ENCODE assay signal across 1 cellular context in genomic region chr6:106787327-106788196, GRCh38.
TF ChIP-seq lines count a peak whose summit lies in the region.

No MANE protein-coding gene starts in this region.

TF ChIP-seq in HepG2, 621 proteins besides CTCF, POLR2A, EP300 and RAD21 (continued from another document):
- TF ChIP-seq, protein P1, sequence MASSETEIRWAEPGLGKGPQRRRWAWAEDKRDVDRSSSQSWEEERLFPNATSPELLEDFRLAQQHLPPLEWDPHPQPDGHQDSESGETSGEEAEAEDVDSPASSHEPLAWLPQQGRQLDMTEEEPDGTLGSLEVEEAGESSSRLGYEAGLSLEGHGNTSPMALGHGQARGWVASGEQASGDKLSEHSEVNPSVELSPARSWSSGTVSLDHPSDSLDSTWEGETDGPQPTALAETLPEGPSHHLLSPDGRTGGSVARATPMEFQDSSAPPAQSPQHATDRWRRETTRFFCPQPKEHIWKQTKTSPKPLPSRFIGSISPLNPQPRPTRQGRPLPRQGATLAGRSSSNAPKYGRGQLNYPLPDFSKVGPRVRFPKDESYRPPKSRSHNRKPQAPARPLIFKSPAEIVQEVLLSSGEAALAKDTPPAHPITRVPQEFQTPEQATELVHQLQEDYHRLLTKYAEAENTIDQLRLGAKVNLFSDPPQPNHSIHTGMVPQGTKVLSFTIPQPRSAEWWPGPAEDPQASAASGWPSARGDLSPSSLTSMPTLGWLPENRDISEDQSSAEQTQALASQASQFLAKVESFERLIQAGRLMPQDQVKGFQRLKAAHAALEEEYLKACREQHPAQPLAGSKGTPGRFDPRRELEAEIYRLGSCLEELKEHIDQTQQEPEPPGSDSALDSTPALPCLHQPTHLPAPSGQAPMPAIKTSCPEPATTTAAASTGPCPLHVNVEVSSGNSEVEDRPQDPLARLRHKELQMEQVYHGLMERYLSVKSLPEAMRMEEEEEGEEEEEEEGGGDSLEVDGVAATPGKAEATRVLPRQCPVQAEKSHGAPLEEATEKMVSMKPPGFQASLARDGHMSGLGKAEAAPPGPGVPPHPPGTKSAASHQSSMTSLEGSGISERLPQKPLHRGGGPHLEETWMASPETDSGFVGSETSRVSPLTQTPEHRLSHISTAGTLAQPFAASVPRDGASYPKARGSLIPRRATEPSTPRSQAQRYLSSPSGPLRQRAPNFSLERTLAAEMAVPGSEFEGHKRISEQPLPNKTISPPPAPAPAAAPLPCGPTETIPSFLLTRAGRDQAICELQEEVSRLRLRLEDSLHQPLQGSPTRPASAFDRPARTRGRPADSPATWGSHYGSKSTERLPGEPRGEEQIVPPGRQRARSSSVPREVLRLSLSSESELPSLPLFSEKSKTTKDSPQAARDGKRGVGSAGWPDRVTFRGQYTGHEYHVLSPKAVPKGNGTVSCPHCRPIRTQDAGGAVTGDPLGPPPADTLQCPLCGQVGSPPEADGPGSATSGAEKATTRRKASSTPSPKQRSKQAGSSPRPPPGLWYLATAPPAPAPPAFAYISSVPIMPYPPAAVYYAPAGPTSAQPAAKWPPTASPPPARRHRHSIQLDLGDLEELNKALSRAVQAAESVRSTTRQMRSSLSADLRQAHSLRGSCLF (CRISPR knock-in tag; IDR thresholded peaks at IDR 0.05; ENCODE audit: borderline replicate concordance) = no peak
- TF ChIP-seq, protein P2, sequence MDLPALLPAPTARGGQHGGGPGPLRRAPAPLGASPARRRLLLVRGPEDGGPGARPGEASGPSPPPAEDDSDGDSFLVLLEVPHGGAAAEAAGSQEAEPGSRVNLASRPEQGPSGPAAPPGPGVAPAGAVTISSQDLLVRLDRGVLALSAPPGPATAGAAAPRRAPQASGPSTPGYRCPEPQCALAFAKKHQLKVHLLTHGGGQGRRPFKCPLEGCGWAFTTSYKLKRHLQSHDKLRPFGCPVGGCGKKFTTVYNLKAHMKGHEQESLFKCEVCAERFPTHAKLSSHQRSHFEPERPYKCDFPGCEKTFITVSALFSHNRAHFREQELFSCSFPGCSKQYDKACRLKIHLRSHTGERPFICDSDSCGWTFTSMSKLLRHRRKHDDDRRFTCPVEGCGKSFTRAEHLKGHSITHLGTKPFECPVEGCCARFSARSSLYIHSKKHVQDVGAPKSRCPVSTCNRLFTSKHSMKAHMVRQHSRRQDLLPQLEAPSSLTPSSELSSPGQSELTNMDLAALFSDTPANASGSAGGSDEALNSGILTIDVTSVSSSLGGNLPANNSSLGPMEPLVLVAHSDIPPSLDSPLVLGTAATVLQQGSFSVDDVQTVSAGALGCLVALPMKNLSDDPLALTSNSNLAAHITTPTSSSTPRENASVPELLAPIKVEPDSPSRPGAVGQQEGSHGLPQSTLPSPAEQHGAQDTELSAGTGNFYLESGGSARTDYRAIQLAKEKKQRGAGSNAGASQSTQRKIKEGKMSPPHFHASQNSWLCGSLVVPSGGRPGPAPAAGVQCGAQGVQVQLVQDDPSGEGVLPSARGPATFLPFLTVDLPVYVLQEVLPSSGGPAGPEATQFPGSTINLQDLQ (CRISPR knock-in tag; IDR thresholded peaks at IDR 0.05) = no peak
- TF ChIP-seq, protein P3, sequence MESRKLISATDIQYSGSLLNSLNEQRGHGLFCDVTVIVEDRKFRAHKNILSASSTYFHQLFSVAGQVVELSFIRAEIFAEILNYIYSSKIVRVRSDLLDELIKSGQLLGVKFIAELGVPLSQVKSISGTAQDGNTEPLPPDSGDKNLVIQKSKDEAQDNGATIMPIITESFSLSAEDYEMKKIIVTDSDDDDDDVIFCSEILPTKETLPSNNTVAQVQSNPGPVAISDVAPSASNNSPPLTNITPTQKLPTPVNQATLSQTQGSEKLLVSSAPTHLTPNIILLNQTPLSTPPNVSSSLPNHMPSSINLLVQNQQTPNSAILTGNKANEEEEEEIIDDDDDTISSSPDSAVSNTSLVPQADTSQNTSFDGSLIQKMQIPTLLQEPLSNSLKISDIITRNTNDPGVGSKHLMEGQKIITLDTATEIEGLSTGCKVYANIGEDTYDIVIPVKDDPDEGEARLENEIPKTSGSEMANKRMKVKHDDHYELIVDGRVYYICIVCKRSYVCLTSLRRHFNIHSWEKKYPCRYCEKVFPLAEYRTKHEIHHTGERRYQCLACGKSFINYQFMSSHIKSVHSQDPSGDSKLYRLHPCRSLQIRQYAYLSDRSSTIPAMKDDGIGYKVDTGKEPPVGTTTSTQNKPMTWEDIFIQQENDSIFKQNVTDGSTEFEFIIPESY (CRISPR knock-in tag; IDR thresholded peaks at IDR 0.05) = no peak
- TF ChIP-seq ZNF570 (CRISPR knock-in tag; IDR thresholded peaks at IDR 0.05; ENCODE audit: borderline replicate concordance) (no peak), ZNF546 (CRISPR knock-in tag; conservative IDR thresholded peaks at IDR 0.05) (no peak), MBNL3 (CRISPR knock-in tag; conservative IDR thresholded peaks at IDR 0.05) (no peak), AHR (CRISPR knock-in tag; IDR thresholded peaks at IDR 0.05) (no peak), ZNF317 (CRISPR knock-in tag; IDR thresholded peaks at IDR 0.05) (0 out of 2 replicates have a peak, but pooled peaks have one; percentile 11), ZBTB3 (CRISPR knock-in tag; IDR thresholded peaks at IDR 0.05; ENCODE audit: borderline replicate concordance, low read depth) (no peak), YY1 (IDR thresholded peaks at IDR 0.05; ENCODE audit: insufficient read depth, insufficient replicate concordance, low read depth, low read length) (no peak), ARNT2 (CRISPR knock-in tag; IDR thresholded peaks at IDR 0.05; ENCODE audit: low read depth) (no peak), ZBTB39 (CRISPR knock-in tag; IDR thresholded peaks at IDR 0.05) (no peak), ELF3 (CRISPR knock-in tag; IDR thresholded peaks at IDR 0.05) (peak; percentile 47; the same call in 1 of the 2 replicates), NFKBIZ (CRISPR knock-in tag; IDR thresholded peaks at IDR 0.05) (no peak), ZNF614 (CRISPR knock-in tag; IDR thresholded peaks at IDR 0.05; ENCODE audit: borderline replicate concordance) (0 out of 2 replicates have a peak, but pooled peaks have one; percentile 39), NR2C2 (CRISPR knock-in tag; IDR thresholded peaks at IDR 0.05; ENCODE audit: borderline replicate concordance) (no peak), ELF4 (CRISPR knock-in tag; IDR thresholded peaks at IDR 0.05; ENCODE audit: borderline replicate concordance) (no peak), ZFY (CRISPR knock-in tag; IDR thresholded peaks at IDR 0.05) (no peak), LCORL (IDR thresholded peaks at IDR 0.05) (no peak), LCORL (CRISPR knock-in tag; IDR thresholded peaks at IDR 0.05) (no peak), SYNCRIP (IDR thresholded peaks at IDR 0.05; ENCODE audit: insufficient read depth, low read depth, low read length) (no peak), HNRNPK (IDR thresholded peaks at IDR 0.05; ENCODE audit: low read depth, low read length, poor library complexity, severe bottlenecking) (no peak), TAF15 (IDR thresholded peaks at IDR 0.05; ENCODE audit: low read depth, low read length, poor library complexity, severe bottlenecking) (no peak), EEA1 (CRISPR knock-in tag; IDR thresholded peaks at IDR 0.05; ENCODE audit: borderline replicate concordance) (no peak), ZSCAN12 (CRISPR knock-in tag; IDR thresholded peaks at IDR 0.05) (no peak), ZNF329 (CRISPR knock-in tag; IDR thresholded peaks at IDR 0.05; ENCODE audit: low read depth) (no peak), KDM3A (CRISPR knock-in tag; IDR thresholded peaks at IDR 0.05; ENCODE audit: low read depth) (no peak), RARA (CRISPR knock-in tag; IDR thresholded peaks at IDR 0.05) (no peak), MTF2 (CRISPR knock-in tag; IDR thresholded peaks at IDR 0.05; ENCODE audit: borderline replicate concordance) (no peak), CHD2 (IDR thresholded peaks at IDR 0.05; ENCODE audit: low read depth, low read length) (no peak), ZNF749 (CRISPR knock-in tag; IDR thresholded peaks at IDR 0.05; ENCODE audit: borderline replicate concordance) (no peak), U2AF1 (optimal IDR thresholded peaks at IDR 0.05; ENCODE audit: low read depth, low read length) (no peak), ZFYVE20 (CRISPR knock-in tag; IDR thresholded peaks at IDR 0.05; ENCODE audit: borderline replicate concordance, low read depth) (no peak), NFYC (CRISPR knock-in tag; IDR thresholded peaks at IDR 0.05) (no peak), ZSCAN30 (CRISPR knock-in tag; IDR thresholded peaks at IDR 0.05) (no peak)
TF ChIP-seq in HepG2: peak in this region for 77.
